Comparison of ENCODE assay signal across 13 cellular contexts in genomic region chr17:77438241-77439204, GRCh38.
DNase-seq lines count a peak whose midpoint lies in the region; ATAC-seq and TF ChIP-seq lines count a peak whose summit lies in the region.
"Had no signal": no experiment of that assay in that cellular context is flagged by ENCODE, and none has a peak within 500 bp of the region (broad histone marks: within the 10 kb centered on the region; RNA-seq: fewer than 3 reads in every experiment).

No MANE protein-coding gene starts in this region.

- H3K27ac ChIP-seq in OCI-LY7 (ENCODE audit: low read depth, low read length, poor library complexity, severe bottlenecking) (peak overlapping the region; percentile 95), endodermal cell (ENCODE audit: low read depth, low read length) (no peak overlapping the region), stomach (peak overlapping the region; percentile 25 to 93 (median 84))
- H3K27ac ChIP-seq: body of pancreas, VCaP had no signal

- POLR2A ChIA-PET in activated CD4-positive, alpha-beta T cell treated with anti-CD3 and anti-CD28 coated beads, Interleukin-2, amount 10 ng/mL, durations not matched to agents 7 days and 5 days (lab: Charles Lee) = no interaction called here
- POLR2A ChIA-PET in OCI-LY7 (lab: Charles Lee) = interaction anchor here (0.7 to 5.6 kb wide), 10 partner anchors 9 to 116 kb away, joined by 3 to 99 read pairs (median 5); no protein-coding TSS in a partner anchor

- no peaks in the 10 kb centered on the region for H3K9me2 ChIP-seq in OCI-LY7 (ENCODE audit: insufficient read depth, low read length)

- H3K9ac ChIP-seq in endodermal cell (ENCODE audit: extremely low read depth, low read length, poor library complexity, severe bottlenecking) = no peak overlapping the region

- no peaks in the 10 kb centered on the region for H3K9me3 Mint-ChIP-seq in activated CD4-positive, alpha-beta T cell treated with anti-CD3 and anti-CD28 coated beads, Interleukin-2, amount 10 ng/mL, durations not matched to agents 7 days and 5 days
- no peaks in the 10 kb centered on the region for H3K9me3 Mint-ChIP-seq in endodermal cell

- TF ChIP-seq EP300 in stomach (IDR thresholded peaks at IDR 0.05) = no peak

- H3K79me2 ChIP-seq in OCI-LY7 (ENCODE audit: insufficient read depth, low read depth, low read length) = peaks cover 17% of the 10 kb centered on the region; the same call in 1 of the 2 replicates

- H2AFZ ChIP-seq in OCI-LY7 (ENCODE audit: low read length) = no peak overlapping the region; the same call in 1 of the 2 replicates

- 95 to 97% methylated on average over 11 to 14 of the region's 14 CpGs for WGBS in endodermal cell (ENCODE audit: insufficient coverage in 1 of 2, insufficient read length in 1 of 2), 2 experiments
- 70 to 83% (median 82%) methylated on average over 11 to 14 of the region's 14 CpGs for WGBS in stomach, 5 donors

- BruUV-seq in OCI-LY7 (replicated peaks; lab: Mats Ljungman, UMichigan) = no TSS peak

- H4K20me1 ChIP-seq in OCI-LY7 (ENCODE audit: insufficient read depth, low read length) = no peaks in the 10 kb centered on the region

- H3K27me3 ChIP-seq in endodermal cell (ENCODE audit: control insufficient read depth, insufficient read depth, low read length, poor library complexity, severe bottlenecking) = no peaks in the 10 kb centered on the region
- H3K27me3 ChIP-seq in stomach = no peaks in the 10 kb centered on the region
- H3K27me3 ChIP-seq: body of pancreas had no signal

- DNase-seq in activated CD4-positive, alpha-beta T cell treated with anti-CD3 and anti-CD28 coated beads, Interleukin-2, amount 10 ng/mL, durations not matched to agents 7 days and 5 days = no peak
- no peak for DNase-seq in activated CD4-positive, alpha-beta T cell treated with anti-CD3 and anti-CD28 coated beads, Interleukin-2, amount 50 U/mL, for 1 hour
- DNase-seq in OCI-LY7 (ENCODE audit: low spot score) (peak; percentile 48), endodermal cell (no peak), stomach (no peak), islet precursor cell (no peak), NCI-H2081 treated with DMSO at 0.1 percent for 48 hours (lab: John Stamatoyannopoulos, UW) (no peak)
- DNase-seq: body of pancreas, hippocampal formation, NCI-H69, nucleus accumbens had no signal

- H3K4me1 Mint-ChIP-seq in activated CD4-positive, alpha-beta T cell treated with anti-CD3 and anti-CD28 coated beads, Interleukin-2, amount 10 ng/mL, durations not matched to agents 7 days and 5 days = peaks cover 97% of the 10 kb centered on the region
- peaks cover 25% of the 10 kb centered on the region for H3K4me1 Mint-ChIP-seq in endodermal cell

- TF ChIP-seq CTCF in OCI-LY7 (conservative IDR thresholded peaks at IDR 0.05; ENCODE audit: low read length) (0 out of 2 replicates have a peak, but pooled peaks have one; percentile 19), endodermal cell (conservative IDR thresholded peaks at IDR 0.05) (no peak), stomach (IDR thresholded peaks at IDR 0.05) (no peak)

- TF ChIP-seq POLR2A in stomach (IDR thresholded peaks at IDR 0.05) = no peak

- intact Hi-C loops in OCI-LY7 (cut with micrococcal nuclease; ENCODE audit: unreplicated experiment) = no loop called here
- intact Hi-C loops in stomach (cut with DNase I; ENCODE audit: low total_unique reads) = no loop called here

- H3K4me1 ChIP-seq in OCI-LY7 (ENCODE audit: insufficient read depth, low read length, poor library complexity, severe bottlenecking) (peaks cover 97% of the 10 kb centered on the region), endodermal cell (ENCODE audit: control insufficient read depth, insufficient read depth, low read length) (peaks cover 11% of the 10 kb centered on the region), stomach (peaks cover 94 to 100% (median 98%) of the 10 kb centered on the region in 4 donors)

- no peaks in the 10 kb centered on the region for H3K27me3 Mint-ChIP-seq in activated CD4-positive, alpha-beta T cell treated with anti-CD3 and anti-CD28 coated beads, Interleukin-2, amount 10 ng/mL, durations not matched to agents 7 days and 5 days
- H3K27me3 Mint-ChIP-seq in endodermal cell (ENCODE audit: insufficient read depth) = no peaks in the 10 kb centered on the region

- peak overlapping the region; percentile 58 for H3K4me3 Mint-ChIP-seq in activated CD4-positive, alpha-beta T cell treated with anti-CD3 and anti-CD28 coated beads, Interleukin-2, amount 10 ng/mL, durations not matched to agents 7 days and 5 days
- H3K4me3 Mint-ChIP-seq in endodermal cell = no peak overlapping the region

- peaks cover 58% of the 10 kb centered on the region for H3K36me3 Mint-ChIP-seq in activated CD4-positive, alpha-beta T cell treated with anti-CD3 and anti-CD28 coated beads, Interleukin-2, amount 10 ng/mL, durations not matched to agents 7 days and 5 days (ENCODE audit: low read depth)
- peaks cover 3% of the 10 kb centered on the region for H3K36me3 Mint-ChIP-seq in endodermal cell (ENCODE audit: low read depth)

- peaks cover 6% of the 10 kb centered on the region; the same call in 1 of the 2 replicates for H3K36me3 ChIP-seq in OCI-LY7 (ENCODE audit: insufficient read depth, low read length)
- H3K36me3 ChIP-seq in endodermal cell (ENCODE audit: control insufficient read depth, insufficient read depth, low read length) = peaks cover 4% of the 10 kb centered on the region
- H3K36me3 ChIP-seq in stomach = peaks cover 0 to 15% (median 3%) of the 10 kb centered on the region in 4 donors

- peak overlapping the region; percentile 97 for H3K27ac Mint-ChIP-seq in activated CD4-positive, alpha-beta T cell treated with anti-CD3 and anti-CD28 coated beads, Interleukin-2, amount 10 ng/mL, durations not matched to agents 7 days and 5 days
- peak overlapping the region; percentile 52 for H3K27ac Mint-ChIP-seq in endodermal cell

- CTCF ChIA-PET in activated CD4-positive, alpha-beta T cell treated with anti-CD3 and anti-CD28 coated beads, Interleukin-2, amount 10 ng/mL, durations not matched to agents 7 days and 5 days (lab: Charles Lee) = interaction anchor here (0.9 to 4.3 kb wide), 6 partner anchors 9 to 107 kb away, joined by 3 to 34 read pairs (median 4); no protein-coding TSS in a partner anchor
- CTCF ChIA-PET in OCI-LY7 (lab: Charles Lee; ENCODE audit: unreplicated experiment) = interaction anchor here (1.3 kb wide), 1 partner anchor 56 kb away, joined by 5 read pairs; no protein-coding TSS in a partner anchor

- no peaks in the 10 kb centered on the region for H3K9me3 ChIP-seq in OCI-LY7 (ENCODE audit: low read length)
- H3K9me3 ChIP-seq in endodermal cell (ENCODE audit: control insufficient read depth, low read length) = no peaks in the 10 kb centered on the region
- H3K9me3 ChIP-seq in stomach = no peaks in the 10 kb centered on the region
- H3K9me3 ChIP-seq: body of pancreas had no signal

- no peak for ATAC-seq in HG03196 (IDR thresholded peaks at IDR 0.05; ENCODE audit: unreplicated experiment)
- ATAC-seq: body of pancreas had no signal

- H3K4me3 ChIP-seq in OCI-LY7 (ENCODE audit: low read depth, low read length, poor library complexity, severe bottlenecking) (peak overlapping the region; percentile 49), endodermal cell (ENCODE audit: low read length) (no peak overlapping the region), stomach (no peak overlapping the region)
- H3K4me3 ChIP-seq: body of pancreas had no signal

- H3K4me2 ChIP-seq in OCI-LY7 (ENCODE audit: low read length) = peak overlapping the region; percentile 74
